1 cellular context compared by ENCODE assay signal in the genomic region with DNA sequence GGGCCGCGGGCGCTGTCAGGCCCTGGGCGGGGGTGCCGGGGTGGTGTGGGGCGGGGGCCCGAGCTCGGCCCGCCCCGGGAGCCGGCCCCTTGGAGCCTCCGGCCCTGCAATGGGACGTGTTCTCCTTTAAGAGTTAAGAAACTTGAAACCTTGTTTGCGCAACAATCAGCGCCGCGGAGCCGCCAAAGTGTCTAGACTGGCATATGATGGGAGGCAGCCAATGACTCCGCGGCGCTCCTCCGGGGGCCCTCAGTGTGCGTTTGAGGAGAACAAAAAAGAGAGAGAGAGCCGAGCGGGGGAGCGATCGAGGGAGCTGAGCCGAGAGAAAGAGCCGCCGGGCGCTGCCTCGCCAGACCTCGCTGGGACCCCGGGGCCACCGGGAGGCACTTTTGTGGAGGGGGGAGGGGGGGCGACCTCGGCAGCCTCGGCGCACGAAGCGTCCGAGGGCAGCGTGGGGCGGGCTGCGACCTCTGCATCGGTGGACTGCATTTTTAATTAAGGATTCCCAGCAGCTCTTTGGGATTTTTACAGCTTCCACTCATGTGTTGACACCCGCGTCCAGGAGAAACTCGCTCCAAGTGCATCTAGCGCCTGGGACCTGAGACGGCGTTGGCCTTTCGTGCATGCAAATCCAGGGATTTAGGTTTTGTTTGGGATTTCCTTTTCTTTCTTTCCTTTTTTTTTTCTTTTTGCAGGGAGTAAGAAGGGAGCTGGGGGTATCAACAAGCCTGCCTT.
A peak's percentile ranks its signal among the peaks of the same experiment; 100 is the strongest.
TF ChIP-seq lines count a peak whose summit lies in the region.

A gene (plus strand): TSS at position 202 of the 735 bp plus-strand sequence. CDS start 1,023 bp downstream, outside the sequence.

TF ChIP-seq in HepG2, 621 proteins besides CTCF, POLR2A, EP300 and RAD21 (continued from another document and continues in another):
- TF ChIP-seq, protein P1, sequence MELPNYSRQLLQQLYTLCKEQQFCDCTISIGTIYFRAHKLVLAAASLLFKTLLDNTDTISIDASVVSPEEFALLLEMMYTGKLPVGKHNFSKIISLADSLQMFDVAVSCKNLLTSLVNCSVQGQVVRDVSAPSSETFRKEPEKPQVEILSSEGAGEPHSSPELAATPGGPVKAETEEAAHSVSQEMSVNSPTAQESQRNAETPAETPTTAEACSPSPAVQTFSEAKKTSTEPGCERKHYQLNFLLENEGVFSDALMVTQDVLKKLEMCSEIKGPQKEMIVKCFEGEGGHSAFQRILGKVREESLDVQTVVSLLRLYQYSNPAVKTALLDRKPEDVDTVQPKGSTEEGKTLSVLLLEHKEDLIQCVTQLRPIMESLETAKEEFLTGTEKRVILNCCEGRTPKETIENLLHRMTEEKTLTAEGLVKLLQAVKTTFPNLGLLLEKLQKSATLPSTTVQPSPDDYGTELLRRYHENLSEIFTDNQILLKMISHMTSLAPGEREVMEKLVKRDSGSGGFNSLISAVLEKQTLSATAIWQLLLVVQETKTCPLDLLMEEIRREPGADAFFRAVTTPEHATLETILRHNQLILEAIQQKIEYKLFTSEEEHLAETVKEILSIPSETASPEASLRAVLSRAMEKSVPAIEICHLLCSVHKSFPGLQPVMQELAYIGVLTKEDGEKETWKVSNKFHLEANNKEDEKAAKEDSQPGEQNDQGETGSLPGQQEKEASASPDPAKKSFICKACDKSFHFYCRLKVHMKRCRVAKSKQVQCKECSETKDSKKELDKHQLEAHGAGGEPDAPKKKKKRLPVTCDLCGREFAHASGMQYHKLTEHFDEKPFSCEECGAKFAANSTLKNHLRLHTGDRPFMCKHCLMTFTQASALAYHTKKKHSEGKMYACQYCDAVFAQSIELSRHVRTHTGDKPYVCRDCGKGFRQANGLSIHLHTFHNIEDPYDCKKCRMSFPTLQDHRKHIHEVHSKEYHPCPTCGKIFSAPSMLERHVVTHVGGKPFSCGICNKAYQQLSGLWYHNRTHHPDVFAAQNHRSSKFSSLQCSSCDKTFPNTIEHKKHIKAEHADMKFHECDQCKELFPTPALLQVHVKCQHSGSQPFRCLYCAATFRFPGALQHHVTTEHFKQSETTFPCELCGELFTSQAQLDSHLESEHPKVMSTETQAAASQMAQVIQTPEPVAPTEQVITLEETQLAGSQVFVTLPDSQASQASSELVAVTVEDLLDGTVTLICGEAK (IDR thresholded peaks at IDR 0.05), result no peak
- TF ChIP-seq, protein P1 (CRISPR knock-in tag; IDR thresholded peaks at IDR 0.05), result no peak
- TF ChIP-seq CC2D1A (CRISPR knock-in tag; IDR thresholded peaks at IDR 0.05), result no peak
- no peak for TF ChIP-seq ZNF432 (CRISPR knock-in tag; IDR thresholded peaks at IDR 0.05; ENCODE audit: borderline replicate concordance)
- no peak for TF ChIP-seq KLF12 (CRISPR knock-in tag; IDR thresholded peaks at IDR 0.05; ENCODE audit: borderline replicate concordance)
- TF ChIP-seq ZNF761 (CRISPR knock-in tag; conservative IDR thresholded peaks at IDR 0.05), result no peak; the same call in 1 of the 2 replicates
- TF ChIP-seq, protein P2, sequence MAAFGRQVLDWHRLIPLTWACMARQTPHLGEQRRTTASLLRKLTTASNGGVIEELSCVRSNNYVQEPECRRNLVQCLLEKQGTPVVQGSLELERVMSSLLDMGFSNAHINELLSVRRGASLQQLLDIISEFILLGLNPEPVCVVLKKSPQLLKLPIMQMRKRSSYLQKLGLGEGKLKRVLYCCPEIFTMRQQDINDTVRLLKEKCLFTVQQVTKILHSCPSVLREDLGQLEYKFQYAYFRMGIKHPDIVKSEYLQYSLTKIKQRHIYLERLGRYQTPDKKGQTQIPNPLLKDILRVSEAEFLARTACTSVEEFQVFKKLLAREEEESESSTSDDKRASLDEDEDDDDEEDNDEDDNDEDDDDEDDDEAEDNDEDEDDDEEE (CRISPR knock-in tag; IDR thresholded peaks at IDR 0.05), result no peak
- peak; percentile 72 for TF ChIP-seq ARNT2 (CRISPR knock-in tag; IDR thresholded peaks at IDR 0.05; ENCODE audit: low read depth)
- TF ChIP-seq HOXA3 (CRISPR knock-in tag; IDR thresholded peaks at IDR 0.05), result peak; percentile 45
- no peak for TF ChIP-seq HIVEP1 (CRISPR knock-in tag; IDR thresholded peaks at IDR 0.05)
- no peak; the same call in 1 of the 2 replicates for TF ChIP-seq ZMYM4 (CRISPR knock-in tag; IDR thresholded peaks at IDR 0.05)
- peak; percentile 45; the same call in 1 of the 2 replicates for TF ChIP-seq SOX13 (IDR thresholded peaks at IDR 0.05)
- peak in 1 of 2 experiments; percentile 75; a peak in 2 of 4 replicates for TF ChIP-seq SOX13 (CRISPR knock-in tag; conservative IDR thresholded peaks at IDR 0.05 in 1 of 2, IDR thresholded peaks at IDR 0.05 in 1 of 2)
- TF ChIP-seq BHLHE40 (IDR thresholded peaks at IDR 0.05; ENCODE audit: low read length), result no peak
- TF ChIP-seq PHF5A (CRISPR knock-in tag; IDR thresholded peaks at IDR 0.05; ENCODE audit: low read depth, unreplicated experiment), result no peak
- no peak for TF ChIP-seq ZNF484 (CRISPR knock-in tag; IDR thresholded peaks at IDR 0.05; ENCODE audit: borderline replicate concordance, low read depth)
- no peak for TF ChIP-seq JUND (CRISPR knock-in tag; IDR thresholded peaks at IDR 0.05)
- no peak for TF ChIP-seq ZNF674 (CRISPR knock-in tag; IDR thresholded peaks at IDR 0.05; ENCODE audit: low read depth)
- no peak for TF ChIP-seq ZSCAN12 (CRISPR knock-in tag; IDR thresholded peaks at IDR 0.05)
- TF ChIP-seq ZNF350 (CRISPR knock-in tag; IDR thresholded peaks at IDR 0.05; ENCODE audit: borderline replicate concordance, low read depth), result no peak
- TF ChIP-seq CEBPB (IDR thresholded peaks at IDR 0.05; ENCODE audit: borderline replicate concordance, low read depth, low read length), result peak; percentile 98
- no peak for TF ChIP-seq XBP1 (CRISPR knock-in tag; IDR thresholded peaks at IDR 0.05)
- TF ChIP-seq SRY (CRISPR knock-in tag; IDR thresholded peaks at IDR 0.05), result no peak
- TF ChIP-seq, protein P3, sequence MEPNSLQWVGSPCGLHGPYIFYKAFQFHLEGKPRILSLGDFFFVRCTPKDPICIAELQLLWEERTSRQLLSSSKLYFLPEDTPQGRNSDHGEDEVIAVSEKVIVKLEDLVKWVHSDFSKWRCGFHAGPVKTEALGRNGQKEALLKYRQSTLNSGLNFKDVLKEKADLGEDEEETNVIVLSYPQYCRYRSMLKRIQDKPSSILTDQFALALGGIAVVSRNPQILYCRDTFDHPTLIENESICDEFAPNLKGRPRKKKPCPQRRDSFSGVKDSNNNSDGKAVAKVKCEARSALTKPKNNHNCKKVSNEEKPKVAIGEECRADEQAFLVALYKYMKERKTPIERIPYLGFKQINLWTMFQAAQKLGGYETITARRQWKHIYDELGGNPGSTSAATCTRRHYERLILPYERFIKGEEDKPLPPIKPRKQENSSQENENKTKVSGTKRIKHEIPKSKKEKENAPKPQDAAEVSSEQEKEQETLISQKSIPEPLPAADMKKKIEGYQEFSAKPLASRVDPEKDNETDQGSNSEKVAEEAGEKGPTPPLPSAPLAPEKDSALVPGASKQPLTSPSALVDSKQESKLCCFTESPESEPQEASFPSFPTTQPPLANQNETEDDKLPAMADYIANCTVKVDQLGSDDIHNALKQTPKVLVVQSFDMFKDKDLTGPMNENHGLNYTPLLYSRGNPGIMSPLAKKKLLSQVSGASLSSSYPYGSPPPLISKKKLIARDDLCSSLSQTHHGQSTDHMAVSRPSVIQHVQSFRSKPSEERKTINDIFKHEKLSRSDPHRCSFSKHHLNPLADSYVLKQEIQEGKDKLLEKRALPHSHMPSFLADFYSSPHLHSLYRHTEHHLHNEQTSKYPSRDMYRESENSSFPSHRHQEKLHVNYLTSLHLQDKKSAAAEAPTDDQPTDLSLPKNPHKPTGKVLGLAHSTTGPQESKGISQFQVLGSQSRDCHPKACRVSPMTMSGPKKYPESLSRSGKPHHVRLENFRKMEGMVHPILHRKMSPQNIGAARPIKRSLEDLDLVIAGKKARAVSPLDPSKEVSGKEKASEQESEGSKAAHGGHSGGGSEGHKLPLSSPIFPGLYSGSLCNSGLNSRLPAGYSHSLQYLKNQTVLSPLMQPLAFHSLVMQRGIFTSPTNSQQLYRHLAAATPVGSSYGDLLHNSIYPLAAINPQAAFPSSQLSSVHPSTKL (CRISPR knock-in tag; IDR thresholded peaks at IDR 0.05), result peak; percentile 63; the same call in 1 of the 2 replicates
- TF ChIP-seq, protein P4, sequence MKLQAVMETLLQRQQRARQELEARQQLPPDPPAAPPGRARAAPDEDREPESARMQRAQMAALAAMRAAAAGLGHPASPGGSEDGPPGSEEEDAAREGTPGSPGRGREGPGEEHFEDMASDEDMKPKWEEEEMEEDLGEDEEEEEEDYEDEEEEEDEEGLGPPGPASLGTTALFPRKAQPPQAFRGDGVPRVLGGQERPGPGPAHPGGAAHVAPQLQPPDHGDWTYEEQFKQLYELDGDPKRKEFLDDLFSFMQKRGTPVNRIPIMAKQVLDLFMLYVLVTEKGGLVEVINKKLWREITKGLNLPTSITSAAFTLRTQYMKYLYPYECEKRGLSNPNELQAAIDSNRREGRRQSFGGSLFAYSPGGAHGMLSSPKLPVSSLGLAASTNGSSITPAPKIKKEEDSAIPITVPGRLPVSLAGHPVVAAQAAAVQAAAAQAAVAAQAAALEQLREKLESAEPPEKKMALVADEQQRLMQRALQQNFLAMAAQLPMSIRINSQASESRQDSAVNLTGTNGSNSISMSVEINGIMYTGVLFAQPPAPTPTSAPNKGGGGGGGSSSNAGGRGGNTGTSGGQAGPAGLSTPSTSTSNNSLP (IDR thresholded peaks at IDR 0.05; ENCODE audit: low read depth, low read length), result no peak
- TF ChIP-seq CREM (IDR thresholded peaks at IDR 0.05), result peak; percentile 55; the same call in 1 of the 2 replicates
- TF ChIP-seq CREM (CRISPR knock-in tag; IDR thresholded peaks at IDR 0.05), result no peak
- TF ChIP-seq, protein P5, sequence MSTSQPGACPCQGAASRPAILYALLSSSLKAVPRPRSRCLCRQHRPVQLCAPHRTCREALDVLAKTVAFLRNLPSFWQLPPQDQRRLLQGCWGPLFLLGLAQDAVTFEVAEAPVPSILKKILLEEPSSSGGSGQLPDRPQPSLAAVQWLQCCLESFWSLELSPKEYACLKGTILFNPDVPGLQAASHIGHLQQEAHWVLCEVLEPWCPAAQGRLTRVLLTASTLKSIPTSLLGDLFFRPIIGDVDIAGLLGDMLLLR (CRISPR knock-in tag; IDR thresholded peaks at IDR 0.05), result no peak
- no peak for TF ChIP-seq ZNF816 (CRISPR knock-in tag; IDR thresholded peaks at IDR 0.05; ENCODE audit: borderline replicate concordance)
- TF ChIP-seq ZNF124 (CRISPR knock-in tag; IDR thresholded peaks at IDR 0.05), result 0 out of 2 replicates have a peak, but pooled peaks have one; percentile 49
- TF ChIP-seq SAFB2 (CRISPR knock-in tag; IDR thresholded peaks at IDR 0.05; ENCODE audit: borderline replicate concordance, low read depth), result no peak
- TF ChIP-seq, protein P6, sequence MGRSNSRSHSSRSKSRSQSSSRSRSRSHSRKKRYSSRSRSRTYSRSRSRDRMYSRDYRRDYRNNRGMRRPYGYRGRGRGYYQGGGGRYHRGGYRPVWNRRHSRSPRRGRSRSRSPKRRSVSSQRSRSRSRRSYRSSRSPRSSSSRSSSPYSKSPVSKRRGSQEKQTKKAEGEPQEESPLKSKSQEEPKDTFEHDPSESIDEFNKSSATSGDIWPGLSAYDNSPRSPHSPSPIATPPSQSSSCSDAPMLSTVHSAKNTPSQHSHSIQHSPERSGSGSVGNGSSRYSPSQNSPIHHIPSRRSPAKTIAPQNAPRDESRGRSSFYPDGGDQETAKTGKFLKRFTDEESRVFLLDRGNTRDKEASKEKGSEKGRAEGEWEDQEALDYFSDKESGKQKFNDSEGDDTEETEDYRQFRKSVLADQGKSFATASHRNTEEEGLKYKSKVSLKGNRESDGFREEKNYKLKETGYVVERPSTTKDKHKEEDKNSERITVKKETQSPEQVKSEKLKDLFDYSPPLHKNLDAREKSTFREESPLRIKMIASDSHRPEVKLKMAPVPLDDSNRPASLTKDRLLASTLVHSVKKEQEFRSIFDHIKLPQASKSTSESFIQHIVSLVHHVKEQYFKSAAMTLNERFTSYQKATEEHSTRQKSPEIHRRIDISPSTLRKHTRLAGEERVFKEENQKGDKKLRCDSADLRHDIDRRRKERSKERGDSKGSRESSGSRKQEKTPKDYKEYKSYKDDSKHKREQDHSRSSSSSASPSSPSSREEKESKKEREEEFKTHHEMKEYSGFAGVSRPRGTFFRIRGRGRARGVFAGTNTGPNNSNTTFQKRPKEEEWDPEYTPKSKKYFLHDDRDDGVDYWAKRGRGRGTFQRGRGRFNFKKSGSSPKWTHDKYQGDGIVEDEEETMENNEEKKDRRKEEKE (IDR thresholded peaks at IDR 0.05), result no peak
- no peak for TF ChIP-seq MAFF (IDR thresholded peaks at IDR 0.05; ENCODE audit: low read depth, low read length)
- TF ChIP-seq CBX1 (IDR thresholded peaks at IDR 0.05; ENCODE audit: low read depth), result no peak
- TF ChIP-seq TARDBP (CRISPR knock-in tag; IDR thresholded peaks at IDR 0.05), result peak; percentile 62; the same call in 1 of the 2 replicates
- TF ChIP-seq ZNF766 (CRISPR knock-in tag; IDR thresholded peaks at IDR 0.05; ENCODE audit: borderline replicate concordance), result no peak
- TF ChIP-seq ZNF605 (CRISPR knock-in tag; IDR thresholded peaks at IDR 0.05), result no peak
- TF ChIP-seq YY1 (IDR thresholded peaks at IDR 0.05; ENCODE audit: insufficient read depth, insufficient replicate concordance, low read depth, low read length), result peak; percentile 10
- TF ChIP-seq SMAD1 (CRISPR knock-in tag; IDR thresholded peaks at IDR 0.05; ENCODE audit: borderline replicate concordance, low read depth), result no peak
